ENCODE assay signal across 1 cellular context in the genomic region with DNA sequence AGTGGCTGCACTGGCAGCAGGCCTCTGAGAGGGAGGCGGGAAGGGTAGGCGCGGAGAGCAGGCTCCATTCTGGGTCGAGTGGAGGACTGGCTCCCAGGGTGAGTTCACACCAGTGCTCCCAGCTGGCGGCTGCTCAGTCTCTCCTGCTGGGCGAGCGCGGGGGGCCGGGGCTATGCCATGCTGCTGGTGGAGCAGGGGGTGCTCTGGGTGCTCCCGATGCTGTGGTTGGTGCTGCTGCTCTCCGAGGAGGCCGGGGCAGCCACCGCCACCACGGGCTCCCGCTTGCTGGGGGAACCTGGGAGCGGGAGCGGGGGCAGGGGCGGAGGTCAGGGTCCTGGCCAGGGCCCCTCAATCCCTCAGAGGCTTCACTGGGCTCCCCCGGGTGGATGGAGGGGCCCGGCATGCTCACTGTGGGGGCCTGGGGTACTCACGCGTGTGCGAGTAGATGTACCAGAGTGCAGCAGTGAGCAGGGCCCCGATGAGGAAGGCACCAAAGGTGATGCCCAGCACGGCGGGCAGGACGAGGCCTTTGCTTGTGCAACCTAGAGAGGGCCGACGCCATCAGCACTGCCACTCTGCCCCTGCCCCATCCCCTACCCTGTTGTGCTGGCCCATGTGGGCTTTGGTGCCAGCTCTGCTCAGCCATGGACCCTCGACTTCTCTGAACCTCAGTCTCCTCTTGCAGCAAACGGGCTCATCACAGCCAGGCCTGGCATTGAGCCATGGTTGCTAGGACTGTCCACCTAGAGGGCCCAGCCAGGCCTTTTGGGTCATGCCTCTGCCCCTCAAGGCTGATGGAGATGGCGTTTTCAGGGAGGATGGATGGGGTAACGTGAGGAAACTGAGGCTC.
TF ChIP-seq lines count a peak whose summit lies in the region.

No MANE protein-coding gene starts in this region.

TF ChIP-seq in GM12878, 131 proteins besides CTCF, POLR2A, EP300 and RAD21:
- TF ChIP-seq ZNF217 (IDR thresholded peaks at IDR 0.05) (no peak), ZNF207 (IDR thresholded peaks at IDR 0.05; ENCODE audit: borderline replicate concordance) (no peak), ETV6 (conservative IDR thresholded peaks at IDR 0.05 in 1 of 2, IDR thresholded peaks at IDR 0.05 in 1 of 2; ENCODE audit: borderline replicate concordance in 1 of 2, low read depth in 1 of 2) (no peak), ZNF24 (IDR thresholded peaks at IDR 0.05) (no peak)
